Comparison of ENCODE assay signal across 1 cellular context in genomic region chr17:49739662-49740271, GRCh38.
TF ChIP-seq lines count a peak whose summit lies in the region.

No MANE protein-coding gene starts in this region.

TF ChIP-seq in HEK293, 187 proteins besides CTCF, POLR2A, EP300 and RAD21 (continued from another document):
- TF ChIP-seq INSM2 (tag by site-specific recombination; IDR thresholded peaks at IDR 0.05) (no peak), TSHZ1 (tag by site-specific recombination; IDR thresholded peaks at IDR 0.05; ENCODE audit: borderline replicate concordance) (no peak), ZNF629 (tag by site-specific recombination; IDR thresholded peaks at IDR 0.05) (no peak), ZNF792 (tag by site-specific recombination; IDR thresholded peaks at IDR 0.05) (no peak), ZNF19 (tag by site-specific recombination; IDR thresholded peaks at IDR 0.05; ENCODE audit: low read depth) (no peak), ZBTB44 (tag by site-specific recombination; IDR thresholded peaks at IDR 0.05) (peak; percentile 75), GLIS1 (tag by site-specific recombination; IDR thresholded peaks at IDR 0.05) (peak; percentile 61; the same call in 1 of the 2 replicates), ZNF211 (tag by site-specific recombination; IDR thresholded peaks at IDR 0.05; ENCODE audit: low read depth) (no peak), KLF1 (tag by site-specific recombination; IDR thresholded peaks at IDR 0.05) (0 out of 2 replicates have a peak, but pooled peaks have one; percentile 43), BCL6B (tag by site-specific recombination; IDR thresholded peaks at IDR 0.05) (0 out of 2 replicates have a peak, but pooled peaks have one; percentile 9), FEZF1 (tag by site-specific recombination; IDR thresholded peaks at IDR 0.05) (peak; percentile 49; the same call in 1 of the 2 replicates), ZNF639 (tag by site-specific recombination; IDR thresholded peaks at IDR 0.05) (no peak), ZNF10 (tag by site-specific recombination; IDR thresholded peaks at IDR 0.05) (peak; percentile 38; the same call in 1 of the 2 replicates), ZBTB8A (tag by site-specific recombination; IDR thresholded peaks at IDR 0.05) (peak; percentile 51; the same call in 1 of the 2 replicates), PRDM10 (tag by site-specific recombination; IDR thresholded peaks at IDR 0.05) (0 out of 2 replicates have a peak, but pooled peaks have one; percentile 33), ZNF362 (tag by site-specific recombination; IDR thresholded peaks at IDR 0.05) (no peak), HOXA7 (CRISPR knock-in tag; IDR thresholded peaks at IDR 0.05; ENCODE audit: borderline replicate concordance) (no peak), KLF17 (tag by site-specific recombination; IDR thresholded peaks at IDR 0.05) (no peak), ZIC2 (tag by site-specific recombination; IDR thresholded peaks at IDR 0.05) (peak; percentile 94), ZNF311 (tag by site-specific recombination; IDR thresholded peaks at IDR 0.05; ENCODE audit: borderline replicate concordance) (no peak), ZNF140 (tag by site-specific recombination; IDR thresholded peaks at IDR 0.05) (no peak), ZSCAN18 (tag by site-specific recombination; IDR thresholded peaks at IDR 0.05) (no peak), ZNF132 (tag by site-specific recombination; IDR thresholded peaks at IDR 0.05; ENCODE audit: borderline replicate concordance) (no peak), ZNF76 (tag by site-specific recombination; IDR thresholded peaks at IDR 0.05; ENCODE audit: borderline replicate concordance, low read depth) (no peak), ZNF510 (tag by site-specific recombination; IDR thresholded peaks at IDR 0.05; ENCODE audit: insufficient replicate concordance) (no peak), ZNF341 (tag by site-specific recombination; IDR thresholded peaks at IDR 0.05; ENCODE audit: low read depth) (peak; percentile 84), SCRT2 (tag by site-specific recombination; IDR thresholded peaks at IDR 0.05) (peak; percentile 80), ZNF280D (tag by site-specific recombination; IDR thresholded peaks at IDR 0.05) (no peak), BCL11B (tag by site-specific recombination; IDR thresholded peaks at IDR 0.05; ENCODE audit: low read depth) (no peak)
